In the genomic region with DNA sequence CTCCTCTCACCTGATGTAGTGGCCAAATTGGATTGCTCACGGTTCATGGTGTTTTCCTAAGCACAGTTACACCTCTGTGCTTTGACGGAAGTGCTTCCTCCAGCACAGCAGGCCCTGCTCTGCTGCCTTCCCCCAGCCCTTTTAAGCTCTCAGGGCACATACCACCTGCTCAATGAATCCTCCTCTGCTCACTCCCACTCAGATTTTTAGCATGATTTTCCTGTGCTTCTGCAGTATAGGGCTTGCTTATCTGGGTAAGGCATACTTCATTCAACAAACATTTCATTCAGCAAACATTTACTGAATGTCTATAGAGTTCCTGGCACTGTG, we compare ENCODE assay signal across 10 cellular contexts.
A peak's percentile ranks its signal among the peaks of the same experiment; 100 is the strongest.
DNase-seq lines count a peak whose midpoint lies in the region; ATAC-seq and TF ChIP-seq lines count a peak whose summit lies in the region.
"Had no signal": no experiment of that assay in that cellular context is flagged by ENCODE, and none has a peak within 500 bp of the region (broad histone marks: within the 10 kb centered on the region; RNA-seq: fewer than 3 reads in every experiment).

No MANE protein-coding gene starts in this region.

- no peaks in the 10 kb centered on the region for H3K36me3 ChIP-seq in smooth muscle cell (ENCODE audit: low read depth)
- H3K36me3 ChIP-seq: esophagus squamous epithelium had no signal

- no peaks in the 10 kb centered on the region for H3K9me3 Mint-ChIP-seq in activated naive CD4-positive, alpha-beta T cell treated with anti-CD3 and anti-CD28 coated beads, Interleukin-2, amount 50 U/mL, for 72 hours
- no peaks in the 10 kb centered on the region for H3K9me3 Mint-ChIP-seq in nephron progenitor cell

- H3K27ac Mint-ChIP-seq in activated naive CD4-positive, alpha-beta T cell treated with anti-CD3 and anti-CD28 coated beads, Interleukin-2, amount 50 U/mL, for 72 hours, result peak overlapping the region in 1 of 2 donors; percentile 75
- H3K27ac Mint-ChIP-seq in nephron progenitor cell, result no peak overlapping the region

- H3K4me3 ChIP-seq in smooth muscle cell, result no peak overlapping the region
- H3K4me3 ChIP-seq: esophagus squamous epithelium had no signal

- no peaks in the 10 kb centered on the region for H3K79me2 ChIP-seq in smooth muscle cell (ENCODE audit: low read depth)

- H3K27me3 ChIP-seq in smooth muscle cell (ENCODE audit: low read depth), result no peaks in the 10 kb centered on the region
- H3K27me3 ChIP-seq: esophagus squamous epithelium had no signal

- H3K27ac ChIP-seq in smooth muscle cell (ENCODE audit: low read depth), result peak overlapping the region; percentile 31
- H3K27ac ChIP-seq: esophagus squamous epithelium had no signal

- TF ChIP-seq CTCF in smooth muscle cell (IDR thresholded peaks at IDR 0.05; ENCODE audit: borderline replicate concordance, insufficient read depth, poor library complexity, severe bottlenecking) (no peak), nephron progenitor cell (IDR thresholded peaks at IDR 0.05) (no peak)

- peaks cover 5% of the 10 kb centered on the region for H3F3A ChIP-seq in smooth muscle cell (ENCODE audit: low read depth)

- peak; percentile 13 for DNase-seq in NCI-H146 (lab: John Stamatoyannopoulos, UW)
- no peak for DNase-seq in NCI-H146 treated with DMSO at 0.1 percent for 48 hours (lab: John Stamatoyannopoulos, UW; ENCODE audit: unreplicated experiment)
- no peak for DNase-seq in activated naive CD4-positive, alpha-beta T cell treated with anti-CD3 and anti-CD28 coated beads, Interleukin-2, amount 50 U/mL, for 72 hours (ENCODE audit: low spot score in 2 of 2)
- DNase-seq in smooth muscle cell (lab: John Stamatoyannopoulos, UW; ENCODE audit: unreplicated experiment), result no peak
- DNase-seq in T-helper 9 cell, result no peak
- no peak for DNase-seq in hypothalamus (lab: John Stamatoyannopoulos, UW)
- no peak for DNase-seq in nephron progenitor cell
- DNase-seq: esophagus squamous epithelium, T1000 had no signal

- H3K9ac ChIP-seq in smooth muscle cell (ENCODE audit: low read depth), result no peak overlapping the region

- H3K27me3 Mint-ChIP-seq in nephron progenitor cell (ENCODE audit: low read depth, poor library complexity), result peaks cover 8% of the 10 kb centered on the region

- no peaks in the 10 kb centered on the region for H3K9me3 ChIP-seq in smooth muscle cell (replicated peaks; ENCODE audit: low read depth)
- H3K9me3 ChIP-seq: esophagus squamous epithelium had no signal

- H3K4me1 Mint-ChIP-seq in nephron progenitor cell, result peaks cover 53% of the 10 kb centered on the region

- no peak overlapping the region for H2AFZ ChIP-seq in smooth muscle cell (ENCODE audit: low read depth)

- WGBS in smooth muscle cell (ENCODE audit: low lambda C conversion rate), result 53% methylated on average over 2 of the region's 2 CpGs

- peaks cover 23% of the 10 kb centered on the region for H3K4me1 ChIP-seq in smooth muscle cell (ENCODE audit: low read depth)

- no peak overlapping the region for H3K4me2 ChIP-seq in smooth muscle cell

- no peak overlapping the region for H3K4me3 Mint-ChIP-seq in nephron progenitor cell

- ATAC-seq in HG03442 (IDR thresholded peaks at IDR 0.05; ENCODE audit: unreplicated experiment), result peak; percentile 20
- peak; percentile 65 to 67 for ATAC-seq in activated naive CD4-positive, alpha-beta T cell treated with anti-CD3 and anti-CD28 coated beads, Interleukin-2, amount 50 U/mL, for 72 hours

- no peaks in the 10 kb centered on the region for H4K20me1 ChIP-seq in smooth muscle cell (ENCODE audit: low read depth)

- no peaks in the 10 kb centered on the region for H3K36me3 Mint-ChIP-seq in activated naive CD4-positive, alpha-beta T cell treated with anti-CD3 and anti-CD28 coated beads, Interleukin-2, amount 50 U/mL, for 72 hours
- H3K36me3 Mint-ChIP-seq in nephron progenitor cell (ENCODE audit: low read depth), result no peaks in the 10 kb centered on the region
